Comparison of ENCODE assay signal across 8 cellular contexts in the genomic region with DNA sequence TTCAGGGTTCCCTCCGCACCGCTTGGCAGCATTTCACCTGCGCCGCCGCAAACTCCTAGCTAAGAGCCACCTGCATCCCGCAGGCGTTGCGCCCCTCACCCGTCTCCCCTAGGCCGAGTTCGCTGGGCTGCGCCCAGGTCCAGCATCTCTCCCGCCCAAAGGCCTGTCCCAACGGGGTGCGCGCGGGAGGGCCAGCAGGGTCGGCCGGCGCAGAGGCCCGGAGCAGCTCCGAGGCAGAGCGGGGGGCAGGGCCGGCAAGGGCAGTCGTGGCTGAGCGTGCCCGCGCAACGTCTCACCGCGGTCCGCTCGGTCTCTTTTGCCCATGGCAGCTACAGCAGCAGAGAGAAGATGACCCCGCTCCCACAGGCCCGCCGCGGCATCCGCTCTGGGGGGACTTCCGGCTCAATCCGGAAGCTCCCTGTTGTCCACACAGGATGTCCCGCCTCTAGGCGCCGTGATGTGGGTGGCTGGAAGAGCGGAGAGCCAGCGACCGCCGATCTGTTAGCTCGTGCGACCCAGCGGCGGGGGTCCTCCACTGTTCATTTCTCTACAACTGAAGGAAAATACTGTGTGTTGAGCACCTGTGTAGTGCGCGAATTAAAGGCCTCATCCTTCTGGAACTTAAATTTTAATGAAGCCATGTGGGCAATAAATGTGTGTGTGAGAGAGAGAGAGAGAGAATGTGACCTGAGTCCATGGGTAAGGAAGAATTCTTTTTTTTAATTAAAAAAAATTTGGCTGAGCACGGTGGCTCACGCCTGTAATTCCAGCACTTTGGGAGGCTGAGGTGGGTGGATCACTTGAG. TPM values are rescaled to one million over a fixed set of nuclear protein-coding genes. Genes with fewer than 3 reads are reported as not detected.
DNase-seq lines count a peak whose midpoint lies in the region; ATAC-seq and TF ChIP-seq lines count a peak whose summit lies in the region.

Gene ERCC3, minus strand, starts transcription at position 387 of the 805 bp plus-strand sequence. Its CDS starts 63 bp downstream, at position 324.

- peaks cover 13% of the 10 kb centered on the region for H3K4me1 ChIP-seq in CD8-positive, alpha-beta T cell (ENCODE audit: insufficient read depth, low read length)

- peak within 1 kb of the TSS; percentile 94 for H3K4me3 Mint-ChIP-seq in CD8-positive, alpha-beta T cell
- H3K4me3 Mint-ChIP-seq in effector memory CD8-positive, alpha-beta T cell = peak within 1 kb of the TSS; percentile 92 to 98
- H3K4me3 Mint-ChIP-seq in memory B cell = peak within 1 kb of the TSS; percentile 99

- peaks cover 46% of the 10 kb centered on the region for H3K36me3 Mint-ChIP-seq in CD8-positive, alpha-beta T cell
- H3K36me3 Mint-ChIP-seq in effector memory CD8-positive, alpha-beta T cell (ENCODE audit: insufficient read depth) = peaks cover 8% of the 10 kb centered on the region
- peaks cover 10% of the 10 kb centered on the region for H3K36me3 Mint-ChIP-seq in memory B cell

- POLR2A ChIA-PET in CD8-positive, alpha-beta T cell (lab: Charles Lee) = interaction anchor here (0.7 to 1.7 kb wide), 6 partner anchors 13 to 408 kb away, joined by 3 to 5 read pairs (median 3); no protein-coding TSS in a partner anchor
- POLR2A ChIA-PET in activated CD8-positive, alpha-beta memory T cell treated with anti-CD3 and anti-CD28 coated beads for 36 hours (lab: Charles Lee) = interaction anchor here (0.6 to 1.4 kb wide), 5 partner anchors 14 to 798 kb away, joined by 3 to 5 read pairs (median 3); no protein-coding TSS in a partner anchor

- peak; percentile 56 to 87 (median 79) for DNase-seq in CD8-positive, alpha-beta T cell
- DNase-seq in NOMO-1 (lab: John Stamatoyannopoulos, UW; ENCODE audit: unreplicated experiment in 2 of 2) (peak; percentile 69 to 78), memory B cell (ENCODE audit: low spot score in 2 of 2) (peak; percentile 60 to 73)
- peak; percentile 66 to 71 (median 71) for DNase-seq in effector memory CD8-positive, alpha-beta T cell
- peak; percentile 64 for DNase-seq in stimulated activated CD8-positive, alpha-beta memory T cell treated with anti-CD3 and anti-CD28 coated beads, Interleukin-12 subunit alpha, Interleukin-12 subunit beta, amount 100 ng/mL, for 1 hour (ENCODE audit: low read depth)

- no peaks in the 10 kb centered on the region for H3K27me3 Mint-ChIP-seq in CD8-positive, alpha-beta T cell (ENCODE audit: low read depth)
- no peaks in the 10 kb centered on the region for H3K27me3 Mint-ChIP-seq in effector memory CD8-positive, alpha-beta T cell
- no peaks in the 10 kb centered on the region for H3K27me3 Mint-ChIP-seq in memory B cell

- H3K4me3 ChIP-seq in CD8-positive, alpha-beta T cell (ENCODE audit: low read depth, low read length) = peak within 1 kb of the TSS; percentile 75

- intact Hi-C loops in CD8-positive, alpha-beta T cell (cut with DNase I, micrococcal nuclease) = loop anchor here (1.0 to 10.0 kb wide), 9 partner anchors 93 to 797 kb away; partner anchors contain the start of genes SFT2D3 (in 2 of the 2), GPR17 (in 1 of the 2), IWS1 (in 1 of the 2) and MAP3K2 (in 1 of the 2)

- peak within 1 kb of the TSS; percentile 74 for H3K27ac ChIP-seq in CD8-positive, alpha-beta T cell (ENCODE audit: low read depth, low read length)

- H3K27me3 ChIP-seq in CD8-positive, alpha-beta T cell (ENCODE audit: insufficient read depth, low read length) = no peaks in the 10 kb centered on the region

- H3K36me3 ChIP-seq in CD8-positive, alpha-beta T cell (ENCODE audit: insufficient read depth, low read length) = peaks cover 27% of the 10 kb centered on the region

- H3K27ac Mint-ChIP-seq in CD8-positive, alpha-beta T cell = peak within 1 kb of the TSS; percentile 91
- peak within 1 kb of the TSS; percentile 93 to 97 for H3K27ac Mint-ChIP-seq in effector memory CD8-positive, alpha-beta T cell
- peak within 1 kb of the TSS; percentile 95 for H3K27ac Mint-ChIP-seq in memory B cell

- H3K4me1 Mint-ChIP-seq in CD8-positive, alpha-beta T cell (ENCODE audit: low read depth) = peaks cover 45% of the 10 kb centered on the region
- peaks cover 29 to 30% of the 10 kb centered on the region in 2 donors for H3K4me1 Mint-ChIP-seq in effector memory CD8-positive, alpha-beta T cell (ENCODE audit: low read depth in 2 of 2)
- peaks cover 21% of the 10 kb centered on the region for H3K4me1 Mint-ChIP-seq in memory B cell

- no peaks in the 10 kb centered on the region for H3K9me3 Mint-ChIP-seq in CD8-positive, alpha-beta T cell
- H3K9me3 Mint-ChIP-seq in effector memory CD8-positive, alpha-beta T cell = no peaks in the 10 kb centered on the region
- H3K9me3 Mint-ChIP-seq in memory B cell = no peaks in the 10 kb centered on the region

- ATAC-seq in CD8-positive, alpha-beta T cell = peak; percentile 91
- ATAC-seq in GM19438 (IDR thresholded peaks at IDR 0.05; ENCODE audit: low read depth, unreplicated experiment) = peak; percentile 99
- peak; percentile 98 for ATAC-seq in HG03571 (IDR thresholded peaks at IDR 0.05; ENCODE audit: unreplicated experiment)
- peak; percentile 97 for ATAC-seq in effector memory CD8-positive, alpha-beta T cell (replicated peaks)
- peak; percentile 97 for ATAC-seq in memory B cell (ENCODE audit: low read depth)

- TF ChIP-seq CTCF in CD8-positive, alpha-beta T cell (IDR thresholded peaks at IDR 0.05) = no peak

- H3K9me3 ChIP-seq in CD8-positive, alpha-beta T cell (ENCODE audit: low read length) = no peaks in the 10 kb centered on the region

- CTCF ChIA-PET in CD8-positive, alpha-beta T cell (lab: Charles Lee) = interaction anchor here (0.5 to 2.5 kb wide), 2 partner anchors 71 to 185 kb away, joined by 3 to 7 read pairs; no protein-coding TSS in a partner anchor
- CTCF ChIA-PET in activated CD8-positive, alpha-beta memory T cell treated with anti-CD3 and anti-CD28 coated beads for 36 hours (lab: Charles Lee) = interaction anchor here (1.3 kb wide), 1 partner anchor 24 kb away, joined by 4 read pairs; no protein-coding TSS in a partner anchor

RNA-seq across cellular contexts. Expression of gene ERCC3, which starts in this region (rescaled TPM):
- total RNA-seq in CD8-positive, alpha-beta T cell = 10 to 100 TPM; 43.2 to 46.4 TPM
- 10 to 100 TPM; 56.3 to 57.7 TPM for total RNA-seq in activated CD8-positive, alpha-beta memory T cell treated with anti-CD3 and anti-CD28 coated beads for 36 hours

Comparison
In these comparisons a context has a peak if more than half of its experiments do, and no peak if none do; other contexts are left out.
1. Peak in every context shown above with its lines: DNase-seq, ATAC-seq, H3K4me3 ChIP-seq and H3K27ac ChIP-seq.